In genomic region chr12:130716918-130717306, GRCh38 we compare ENCODE assay signal across 18 cellular contexts. TPM values are rescaled to one million over a fixed set of nuclear protein-coding genes. Genes with fewer than 3 reads are reported as not detected.
DNase-seq lines count a peak whose midpoint lies in the region; ATAC-seq and TF ChIP-seq lines count a peak whose summit lies in the region.
"Had no signal": no experiment of that assay in that cellular context is flagged by ENCODE, and none has a peak within 500 bp of the region (broad histone marks: within the 10 kb centered on the region; RNA-seq: fewer than 3 reads in every experiment).

No MANE protein-coding gene starts in this region.

- H3K27me3 ChIP-seq in breast epithelium: peaks cover 0 to 30% of the 10 kb centered on the region in 2 donors
- peaks cover 0 to 34% (median 9%) of the 10 kb centered on the region in 45 donors for H3K27me3 ChIP-seq in dorsolateral prefrontal cortex
- H3K27me3 ChIP-seq in vagina: no peaks in the 10 kb centered on the region
- H3K27me3 ChIP-seq in right lobe of liver: peaks cover 0 to 3% of the 10 kb centered on the region in 2 donors

- BruUV-seq in MCF 10A (replicated peaks; lab: Mats Ljungman, UMichigan): no TSS peak

- no peak for ATAC-seq in right lobe of liver
- ATAC-seq: activated CD4-positive, alpha-beta T cell treated with anti-CD3 and anti-CD28 coated beads for 36 hours had no signal

- H3K9me3 ChIP-seq in breast epithelium (peaks cover 5 to 21% of the 10 kb centered on the region in 2 donors), mesodermal cell (ENCODE audit: control insufficient read depth, low read length) (peaks cover 2% of the 10 kb centered on the region), vagina (no peaks in the 10 kb centered on the region), right lobe of liver (no peaks in the 10 kb centered on the region)
- H3K9me3 ChIP-seq: HAP-1 had no signal

- H3K4me3 ChIP-seq in breast epithelium (peak overlapping the region in 1 of 3 donors; percentile 45), dorsolateral prefrontal cortex (peak overlapping the region in 58 of 59 donors; percentile 5 to 73 (median 60)), mesodermal cell (ENCODE audit: extremely low read depth, insufficient read depth, low read length, poor library complexity, severe bottlenecking) (peak overlapping the region; percentile 45), vagina (peak overlapping the region; percentile 48 to 49), right lobe of liver (no peak overlapping the region)
- H3K4me3 ChIP-seq: HAP-1, upper lobe of left lung had no signal

- peaks cover 7% of the 10 kb centered on the region for H3K4me1 Mint-ChIP-seq in MCF 10A (ENCODE audit: insufficient read depth, unreplicated experiment)

- TF ChIP-seq POLR2A in breast epithelium (IDR thresholded peaks at IDR 0.05) (no peak), vagina (IDR thresholded peaks at IDR 0.05) (no peak), right lobe of liver (IDR thresholded peaks at IDR 0.05) (no peak)

- intact Hi-C loops in MCF 10A (cut with micrococcal nuclease) (no loop called here), breast epithelium (cut with DNase I; ENCODE audit: low total_unique reads) (no loop called here), dorsolateral prefrontal cortex (cut with DNase I) (loop anchor here in 1 of 2 donors (10.0 kb wide), 1 partner anchor 242 kb away; no protein-coding TSS in a partner anchor), vagina (cut with DNase I) (no loop called here), right lobe of liver (cut with DNase I) (no loop called here)

- H3K4me3 Mint-ChIP-seq in MCF 10A (ENCODE audit: unreplicated experiment): peak overlapping the region; percentile 67
- H3K4me3 Mint-ChIP-seq: activated CD4-positive, alpha-beta T cell treated with anti-CD3 and anti-CD28 coated beads for 36 hours had no signal

- WGBS in mesodermal cell (ENCODE audit: insufficient coverage in 2 of 2), 2 experiments: 8 to 18% methylated on average over 3 to 4 of the region's 9 CpGs
- 12% methylated on average over 8 of the region's 9 CpGs for WGBS in right lobe of liver (ENCODE audit: insufficient coverage, low coverage, low lambda C conversion rate, missing lambda C conversion rate)

- DNase-seq in MCF 10A (ENCODE audit: unreplicated experiment) (no peak), breast epithelium (ENCODE audit: low spot score in 2 of 2) (no peak), dorsolateral prefrontal cortex (no peak), vagina (ENCODE audit: extremely low spot score in 2 of 2) (no peak), NCI-H187 treated with DMSO at 0.1 percent for 48 hours (lab: John Stamatoyannopoulos, UW) (no peak), iPS-NIHi11 (ENCODE audit: low spot score) (no peak), right lobe of liver (no peak)
- DNase-seq: activated CD4-positive, alpha-beta T cell treated with anti-CD3 and anti-CD28 coated beads for 36 hours; activated CD8-positive, alpha-beta memory T cell treated with anti-CD3 and anti-CD28 coated beads, Interleukin-2, amount 50 U/mL, for 4 hours; CD8-positive, alpha-beta memory T cell; effector CD4-positive, alpha-beta T cell; upper lobe of left lung had no signal

- POLR2A ChIA-PET in MCF 10A (lab: Yijun Ruan, JAX): interaction anchor here (1.0 kb wide), 1 partner anchor 9 kb away, joined by 3 read pairs; no protein-coding TSS in a partner anchor

- H3K4me1 ChIP-seq in breast epithelium: no peaks in the 10 kb centered on the region
- H3K4me1 ChIP-seq in mesodermal cell (ENCODE audit: control insufficient read depth, insufficient read depth, low read length, poor library complexity, severe bottlenecking): peaks cover 10% of the 10 kb centered on the region
- H3K4me1 ChIP-seq in vagina: peaks cover 38% of the 10 kb centered on the region
- peaks cover 0 to 3% (median 0%) of the 10 kb centered on the region in 4 donors for H3K4me1 ChIP-seq in right lobe of liver
- H3K4me1 ChIP-seq: HAP-1 had no signal

- CTCF ChIA-PET in MCF 10A (lab: Yijun Ruan, JAX): interaction anchor here (0.5 to 0.7 kb wide), 3 partner anchors 157 to 1371 kb away, joined by 3 to 5 read pairs (median 3); no protein-coding TSS in a partner anchor

- H3K36me3 ChIP-seq in breast epithelium (no peaks in the 10 kb centered on the region), mesodermal cell (ENCODE audit: control insufficient read depth, insufficient read depth, low read length) (no peaks in the 10 kb centered on the region), vagina (no peaks in the 10 kb centered on the region), right lobe of liver (no peaks in the 10 kb centered on the region)
- H3K36me3 ChIP-seq: brain microvascular endothelial cell, HAP-1, upper lobe of left lung had no signal

- peaks cover 59% of the 10 kb centered on the region for H3K27me3 Mint-ChIP-seq in MCF 10A (ENCODE audit: insufficient read depth, unreplicated experiment)

- no peaks in the 10 kb centered on the region for H3K36me3 Mint-ChIP-seq in MCF 10A (ENCODE audit: insufficient read depth, unreplicated experiment)
- H3K36me3 Mint-ChIP-seq: CD8-positive, alpha-beta memory T cell had no signal

- no peak overlapping the region for H3K27ac Mint-ChIP-seq in MCF 10A (ENCODE audit: low read depth, unreplicated experiment)
- H3K27ac Mint-ChIP-seq: activated CD4-positive, alpha-beta T cell treated with anti-CD3 and anti-CD28 coated beads for 36 hours; activated naive CD4-positive, alpha-beta T cell treated with anti-CD3 and anti-CD28 coated beads, Interleukin-2, amount 50 U/mL, for 24 hours had no signal

- H3K27ac ChIP-seq in breast epithelium (no peak overlapping the region), dorsolateral prefrontal cortex (peak overlapping the region in 48 of 59 donors; percentile 12 to 85 (median 70)), mesodermal cell (ENCODE audit: low read depth, low read length, severe bottlenecking) (no peak overlapping the region), vagina (no peak overlapping the region), right lobe of liver (no peak overlapping the region)
- H3K27ac ChIP-seq: brain microvascular endothelial cell, upper lobe of left lung had no signal

- no peaks in the 10 kb centered on the region for H3K9me3 Mint-ChIP-seq in MCF 10A (ENCODE audit: unreplicated experiment)
- H3K9me3 Mint-ChIP-seq: activated naive CD4-positive, alpha-beta T cell treated with anti-CD3 and anti-CD28 coated beads, Interleukin-2, amount 50 U/mL, for 24 hours had no signal

- TF ChIP-seq CTCF in MCF 10A (IDR thresholded peaks at IDR 0.05; ENCODE audit: unreplicated experiment) (no peak), breast epithelium (IDR thresholded peaks at IDR 0.05) (no peak), dorsolateral prefrontal cortex (IDR thresholded peaks at IDR 0.05 in 54 of 56, conservative IDR thresholded peaks at IDR 0.05 in 2 of 56; ENCODE audit: low read depth in 1 of 56, partially characterized antibody in 56 of 56) (no peak), vagina (IDR thresholded peaks at IDR 0.05) (no peak), right lobe of liver (IDR thresholded peaks at IDR 0.05) (no peak)

RNA-seq across cellular contexts. Expression of gene RIMBP2, which starts 0.8 kb away (rescaled TPM):
- not detected in 2 replicates for total RNA-seq in MCF 10A (2022)
- under 1 TPM; under 0.01 to 0.59 (median under 0.01) TPM for total RNA-seq in breast epithelium
- total RNA-seq in dorsolateral prefrontal cortex: 100 to 1,000 TPM in 26 of 120 experiments, 10 to 100 TPM in 94; 26.8 to 136 (median 82.0) TPM
- polyA plus RNA-seq in mesodermal cell (2013, experiment 1 of 2): 2.9 TPM
- polyA plus RNA-seq in mesodermal cell (2013, experiment 2 of 2): 2.8 TPM
- total RNA-seq in vagina: 0.25 TPM
- under 1 TPM in 2 of 6 experiments, not detected in 4; 0.04 to 0.19 TPM for total RNA-seq in right lobe of liver
- total RNA-seq: activated CD4-positive, alpha-beta T cell treated with anti-CD3 and anti-CD28 coated beads for 36 hours; CD8-positive, alpha-beta memory T cell; mammary epithelial cell; T-helper 2 cell treated with Interferon-gamma antibody and Interleukin-4, amounts not matched to agents 100 ng/mL and 5 ng/mL, for 36 hours had no signal
- polyA plus RNA-seq: CD8-positive, alpha-beta memory T cell; mammary epithelial cell had no signal

Comparison
In these comparisons a context has a peak if more than half of its experiments do, and no peak if none do; other contexts are left out.
1. H3K27ac ChIP-seq: peak in dorsolateral prefrontal cortex (48 of 59); none in breast epithelium (0 of 2), mesodermal cell (single experiment), vagina (single experiment) and right lobe of liver (0 of 3).
2. H3K4me3 ChIP-seq: peak in dorsolateral prefrontal cortex (58 of 59), mesodermal cell (single experiment) and vagina (2 of 2); none in right lobe of liver (0 of 3).
3. RNA of gene RIMBP2, which starts 0.8 kb away (total RNA-seq): 26.8 to 136 TPM in dorsolateral prefrontal cortex; 0.25 TPM in vagina (single experiment), not detected in MCF 10A, under 0.01 to 0.59 TPM in breast epithelium and 0.04 to 0.19 TPM in right lobe of liver; every median in the first group is over 10 times any median in the second.